ENCODE assay signal across 9 cellular contexts in genomic region chr7:92402920-92403759, GRCh38. TPM values are rescaled to one million over a fixed set of nuclear protein-coding genes. Genes with fewer than 3 reads are reported as not detected.
DNase-seq lines count a peak whose midpoint lies in the region; ATAC-seq, FAIRE-seq and TF ChIP-seq lines count a peak whose summit lies in the region.
"Had no signal": no experiment of that assay in that cellular context is flagged by ENCODE, and none has a peak within 500 bp of the region (broad histone marks: within the 10 kb centered on the region; RNA-seq: fewer than 3 reads in every experiment).

No MANE protein-coding gene starts in this region.

- in situ Hi-C loops in IMR-90 (cut with MboI; ENCODE audit: low sequenced_read_pairs), result no loop called here

- 0 out of 2 replicates have a peak, but pooled peaks cover 4% of the 10 kb centered on the region for H3K9me1 ChIP-seq in IMR-90 (ENCODE audit: insufficient read depth, low read length)

- H3K18ac ChIP-seq in IMR-90 (ENCODE audit: low read depth, low read length), result peak overlapping the region; percentile 54; the same call in 1 of the 2 replicates

- no peaks in the 10 kb centered on the region for H3K27me3 Mint-ChIP-seq in endodermal cell (ENCODE audit: insufficient read depth)
- H3K27me3 Mint-ChIP-seq in naive thymus-derived CD8-positive, alpha-beta T cell, result no peaks in the 10 kb centered on the region

- H2BK20ac ChIP-seq in IMR-90 (ENCODE audit: low read depth, low read length), result no peak overlapping the region

- TF ChIP-seq CTCF in BJ (IDR thresholded peaks at IDR 0.05; ENCODE audit: insufficient read depth, low read depth, low read length), result no peak
- no peak for TF ChIP-seq CTCF in IMR-90 (conservative IDR thresholded peaks at IDR 0.05; ENCODE audit: low read depth, low read length)
- TF ChIP-seq CTCF in endodermal cell (conservative IDR thresholded peaks at IDR 0.05), result peak; percentile 46
- no peak for TF ChIP-seq CTCF in kidney (IDR thresholded peaks at IDR 0.05; ENCODE audit: borderline replicate concordance, extremely low read depth, insufficient read depth)

- dilution Hi-C loops in IMR-90 (cut with HindIII; ENCODE audit: low sequenced_read_pairs, unreplicated experiment), result no loop called here

- peak overlapping the region; percentile 78 for H2BK5ac ChIP-seq in IMR-90 (ENCODE audit: low read depth, low read length, poor library complexity, severe bottlenecking)

- CTCF ChIA-PET in BJ (lab: Yijun Ruan, JAX), result no interaction called here
- CTCF ChIA-PET in IMR-90 (lab: Yijun Ruan, JAX), result no interaction called here

- H3K14ac ChIP-seq in IMR-90 (replicated peaks; ENCODE audit: low read depth, low read length), result 0 out of 2 replicates have a peak overlapping the region, but pooled peaks have one; percentile 36

- H2AFZ ChIP-seq in IMR-90 (replicated peaks; ENCODE audit: low read length, poor library complexity), result peak overlapping the region; percentile 69

- no peak for TF ChIP-seq POLR2A in IMR-90 (IDR thresholded peaks at IDR 0.05; ENCODE audit: low read depth, low read length)

- no peaks in the 10 kb centered on the region for H3K9me3 Mint-ChIP-seq in endodermal cell
- H3K9me3 Mint-ChIP-seq in naive thymus-derived CD8-positive, alpha-beta T cell, result no peaks in the 10 kb centered on the region

- no peak overlapping the region for H3K4me3 Mint-ChIP-seq in endodermal cell
- H3K4me3 Mint-ChIP-seq in naive thymus-derived CD8-positive, alpha-beta T cell, result peak overlapping the region in 5 of 10 donors; percentile 8 to 64 (median 45)

- ATAC-seq in IMR-90 (ENCODE audit: low read depth) (peak; percentile 89), GM21825 (IDR thresholded peaks at IDR 0.05; ENCODE audit: unreplicated experiment) (no peak)
- peak in 1 of 2 donors; percentile 21 for ATAC-seq in naive thymus-derived CD8-positive, alpha-beta T cell

- peaks cover 12% of the 10 kb centered on the region for H3K36me3 Mint-ChIP-seq in endodermal cell (ENCODE audit: low read depth)
- H3K36me3 Mint-ChIP-seq in naive thymus-derived CD8-positive, alpha-beta T cell, result peaks cover 6 to 21% (median 11%) of the 10 kb centered on the region in 3 donors

- H3K4me1 Mint-ChIP-seq in endodermal cell, result peaks cover 18% of the 10 kb centered on the region
- H3K4me1 Mint-ChIP-seq in naive thymus-derived CD8-positive, alpha-beta T cell, result peaks cover 14 to 24% (median 20%) of the 10 kb centered on the region in 4 donors

- DNase-seq in BJ (ENCODE audit: low read depth) (peak; percentile 10), IMR-90 (peak; percentile 79), endodermal cell (no peak), middle frontal gyrus (ENCODE audit: extremely low spot score, low spot score) (no peak), kidney (no peak), DMS53 treated with DMSO at 0.1 percent for 48 hours (lab: John Stamatoyannopoulos, UW; ENCODE audit: unreplicated experiment) (no peak)
- no peak for DNase-seq in naive thymus-derived CD8-positive, alpha-beta T cell

- H3K36me3 ChIP-seq in BJ (ENCODE audit: control insufficient read depth, insufficient read depth, low read length) (peaks cover 5% of the 10 kb centered on the region; the same call in 1 of the 2 replicates), IMR-90 (ENCODE audit: control insufficient read depth, insufficient read depth, low read length) (peaks cover 11% of the 10 kb centered on the region), endodermal cell (ENCODE audit: control insufficient read depth, insufficient read depth, low read length) (peaks cover 29% of the 10 kb centered on the region), kidney (ENCODE audit: control insufficient read depth in 1 of 2, insufficient read depth in 2 of 2, low read length in 2 of 2) (peaks cover 13 to 14% of the 10 kb centered on the region in 2 donors)

- no peak overlapping the region for H2AK5ac ChIP-seq in IMR-90 (ENCODE audit: low read depth, low read length)

- H3K27ac ChIP-seq in IMR-90 (ENCODE audit: insufficient read depth, low read length) (peak overlapping the region; percentile 56; the same call in 1 of the 2 replicates), endodermal cell (ENCODE audit: low read depth, low read length) (no peak overlapping the region), kidney (ENCODE audit: low read depth in 2 of 2, low read length in 2 of 2) (no peak overlapping the region)

- H3K56ac ChIP-seq in IMR-90 (ENCODE audit: extremely low read depth, insufficient read depth, low read length), result no peak overlapping the region

- H4K91ac ChIP-seq in IMR-90 (ENCODE audit: insufficient read depth, low read depth, low read length), result no peak overlapping the region

- H4K20me1 ChIP-seq in IMR-90 (ENCODE audit: insufficient read depth, low read length), result no peaks in the 10 kb centered on the region; the same call in 1 of the 2 replicates

- H3K27me3 ChIP-seq in BJ (ENCODE audit: control insufficient read depth, insufficient read depth, low read length) (no peaks in the 10 kb centered on the region), IMR-90 (ENCODE audit: control insufficient read depth, insufficient read depth, low read length) (no peaks in the 10 kb centered on the region), endodermal cell (ENCODE audit: control insufficient read depth, insufficient read depth, low read length, poor library complexity, severe bottlenecking) (no peaks in the 10 kb centered on the region)

- no peak overlapping the region for H3K4me3 ChIP-seq in BJ (ENCODE audit: low read depth, low read length)
- H3K4me3 ChIP-seq in IMR-90 (ENCODE audit: insufficient read depth, low read depth, low read length), result no peak overlapping the region
- H3K4me3 ChIP-seq in endodermal cell (ENCODE audit: low read length), result no peak overlapping the region
- H3K4me3 ChIP-seq in kidney (ENCODE audit: low read length in 2 of 2), result no peak overlapping the region

- 50% methylated on average over 3 of the region's 4 CpGs; no CpG with 5 or more reads in 1 of the 2 experiments for WGBS in IMR-90 (ENCODE audit: extremely low coverage in 2 of 2, insufficient read length in 1 of 2), 2 experiments
- 57 to 73% methylated on average over 3 to 4 of the region's 4 CpGs for WGBS in endodermal cell (ENCODE audit: insufficient coverage in 1 of 2, insufficient read length in 1 of 2), 2 experiments

- no peaks in the 10 kb centered on the region for H3K79me1 ChIP-seq in IMR-90 (ENCODE audit: low read depth in 1 of 2, low read length in 2 of 2)

- H3K9ac ChIP-seq in IMR-90 (ENCODE audit: low read depth, low read length), result no peak overlapping the region
- H3K9ac ChIP-seq in endodermal cell (ENCODE audit: extremely low read depth, low read length, poor library complexity, severe bottlenecking), result no peak overlapping the region
- H3K9ac ChIP-seq in kidney (ENCODE audit: low read length in 2 of 2), result no peak overlapping the region

- H3K27ac Mint-ChIP-seq in endodermal cell, result peak overlapping the region; percentile 83
- peak overlapping the region in 7 of 10 donors; percentile 1 to 63 (median 17) for H3K27ac Mint-ChIP-seq in naive thymus-derived CD8-positive, alpha-beta T cell

- H3K4me2 ChIP-seq in IMR-90 (ENCODE audit: low read depth, low read length), result peak overlapping the region; percentile 54; the same call in 1 of the 2 replicates

- no peak overlapping the region for H3K4ac ChIP-seq in IMR-90 (ENCODE audit: low read depth, low read length)

- no peak overlapping the region for H2BK15ac ChIP-seq in IMR-90 (ENCODE audit: low read depth, low read length)

- H4K5ac ChIP-seq in IMR-90 (ENCODE audit: low read depth, low read length), result no peak overlapping the region

- 0 out of 4 replicates have a peak overlapping the region, but pooled peaks of 1 of the 2 experiments have one; percentile 8 for H4K8ac ChIP-seq in IMR-90 (ENCODE audit: low read depth in 2 of 2, low read length in 2 of 2)

- H3K9me3 ChIP-seq in IMR-90 (ENCODE audit: control insufficient read depth, insufficient read depth, low read length) (no peaks in the 10 kb centered on the region), endodermal cell (ENCODE audit: control insufficient read depth, low read length) (no peaks in the 10 kb centered on the region), kidney (ENCODE audit: control insufficient read depth in 1 of 2, low read length in 2 of 2) (no peaks in the 10 kb centered on the region)

- no peak for FAIRE-seq in kidney (lab: Jason Lieb, UNC)
- FAIRE-seq: GM12891 had no signal

- no TSS peak for BruUV-seq in IMR-90 (replicated peaks; lab: Mats Ljungman, UMichigan)

- POLR2A ChIA-PET in BJ (lab: Charles Lee) (interaction anchor here (0.6 kb wide), 1 partner anchor 17 kb away, joined by 4 read pairs; no protein-coding TSS in a partner anchor), IMR-90 (lab: Charles Lee; ENCODE audit: unreplicated experiment) (no interaction called here)
- POLR2A ChIA-PET in naive thymus-derived CD8-positive, alpha-beta T cell (lab: Charles Lee), result no interaction called here

- no peak overlapping the region for H2AK9ac ChIP-seq in IMR-90 (replicated peaks; ENCODE audit: low read depth, low read length, poor library complexity)

- no peak for TF ChIP-seq RAD21 in IMR-90 (IDR thresholded peaks at IDR 0.05; ENCODE audit: low read length)

- no peak overlapping the region for H2BK120ac ChIP-seq in IMR-90 (ENCODE audit: low read depth, low read length)

- peak overlapping the region; percentile 60; the same call in 1 of the 2 replicates for H3K23ac ChIP-seq in IMR-90 (ENCODE audit: low read depth, low read length)

- H3K4me1 ChIP-seq in IMR-90 (ENCODE audit: control insufficient read depth, insufficient read depth, low read length) (peaks cover 2% of the 10 kb centered on the region), endodermal cell (ENCODE audit: control insufficient read depth, insufficient read depth, low read length) (peaks cover 13% of the 10 kb centered on the region), kidney (ENCODE audit: control insufficient read depth in 1 of 2, insufficient read depth in 1 of 2, low read depth in 1 of 2, low read length in 2 of 2) (no peaks in the 10 kb centered on the region)

- intact Hi-C loops in IMR-90 (cut with micrococcal nuclease), result no loop called here
- intact Hi-C loops in kidney (cut with DNase I), result no loop called here

RNA-seq across cellular contexts. Expression of gene GATAD1, which starts 44.1 kb away (rescaled TPM):
- polyA plus RNA-seq in BJ (2011; rRNA removed) (17.4 and 27.0 TPM in 2 replicates), IMR-90 (2012; rRNA removed) (12.2 and 15.2 TPM in 2 replicates), kidney (ENCODE audit: insufficient read depth, low read depth, low replicate concordance) (17.5 TPM)
- polyA minus RNA-seq in BJ (2011; rRNA and poly(A)+ RNA removed), result 10.2 and 11.8 TPM in 2 replicates
- total RNA-seq in IMR-90 (2012; rRNA removed) (9.3 and 10.3 TPM in 2 replicates), endodermal cell (10 to 100 TPM; 47.8 to 69.8 TPM), kidney (35.8 TPM)
- polyA plus RNA-seq in IMR-90 (2012; cell fraction: cytosol; rRNA removed), result 3.8 and 5.8 TPM in 2 replicates
- polyA plus RNA-seq in IMR-90 (2012; cell fraction: nucleus; rRNA removed; ENCODE audit: low replicate concordance), result 9.4 and 43.7 TPM in 2 replicates
- polyA plus RNA-seq in endodermal cell (2013, experiment 1 of 2), result 48.9 TPM
- 43.8 TPM for polyA plus RNA-seq in endodermal cell (2013, experiment 2 of 2)
- 10 to 100 TPM; 40.9 to 43.6 TPM for total RNA-seq in naive thymus-derived CD8-positive, alpha-beta T cell
- polyA plus RNA-seq in naive thymus-derived CD8-positive, alpha-beta T cell, result 10 to 100 TPM in 1 of 3 donors, 1 to 10 TPM in 2; 8.2 to 10.9 (median 9.3) TPM

Comparison
In these comparisons a context has a peak if more than half of its experiments do, and no peak if none do; other contexts are left out.
1. DNase-seq: peak in BJ (single experiment) and IMR-90 (single experiment); none in endodermal cell (single experiment), naive thymus-derived CD8-positive, alpha-beta T cell (0 of 10), middle frontal gyrus (single experiment), kidney (single experiment) and DMS53 treated with DMSO at 0.1 percent for 48 hours (single experiment).